In the genomic region with DNA sequence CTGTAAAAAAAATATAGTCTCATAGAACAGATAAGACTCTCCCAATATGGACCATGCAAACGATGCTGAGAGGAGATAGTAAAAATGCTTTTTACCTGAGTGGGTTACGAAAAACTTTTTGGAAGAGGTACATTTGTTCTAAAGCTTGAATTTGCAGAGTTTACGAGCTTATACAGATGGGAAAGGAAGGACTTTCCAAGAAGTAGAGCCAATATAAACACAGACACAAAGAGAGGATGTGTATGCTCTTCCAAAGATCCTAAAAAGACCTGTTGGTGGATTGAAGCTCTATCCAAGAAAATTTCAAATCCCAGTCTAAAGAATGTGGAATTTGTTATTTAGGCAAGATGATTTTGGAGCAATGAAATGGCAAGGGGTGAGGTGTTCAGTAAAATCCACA, we compare ENCODE assay signal across 21 cellular contexts.
"Had no signal": no experiment of that assay in that cellular context is flagged by ENCODE, and none has a peak within 500 bp of the region (broad histone marks: within the 10 kb centered on the region; RNA-seq: fewer than 3 reads in every experiment).

No MANE protein-coding gene starts in this region.

- H3K4me1 Mint-ChIP-seq: naive thymus-derived CD8-positive, alpha-beta T cell; stimulated activated effector memory CD8-positive, alpha-beta T cell treated with anti-CD3 and anti-CD28 coated beads, Interleukin-12 subunit alpha, Interleukin-12 subunit beta, amount 100 ng/mL, for 72 hours had no signal

- H3K27me3 Mint-ChIP-seq: progenitor cell of endocrine pancreas had no signal

- H3K9me3 ChIP-seq: gastrocnemius medialis, pancreas, suprapubic skin, thyroid gland, upper lobe of left lung, uterus had no signal

- H3K4me2 ChIP-seq: hepatocyte had no signal

- H3K36me3 Mint-ChIP-seq: naive thymus-derived CD8-positive, alpha-beta T cell; stimulated activated effector memory CD8-positive, alpha-beta T cell treated with anti-CD3 and anti-CD28 coated beads, Interleukin-12 subunit alpha, Interleukin-12 subunit beta, amount 100 ng/mL, for 72 hours had no signal

- ATAC-seq: esophagus mucosa; gastrocnemius medialis; left colon; naive thymus-derived CD8-positive, alpha-beta T cell; pancreas; stimulated activated effector memory CD8-positive, alpha-beta T cell treated with anti-CD3 and anti-CD28 coated beads, Interleukin-12 subunit alpha, Interleukin-12 subunit beta, amount 100 ng/mL, for 72 hours; stimulated activated naive CD8-positive, alpha-beta T cell treated with anti-CD3 and anti-CD28 coated beads, Interleukin-15, Interleukin-2, amounts not matched to agents 100 U/mL and 50 U/mL, for 24 hours had no signal

- DNase-seq: central memory CD4-positive, alpha-beta T cell; cortex of kidney; effector memory CD4-positive, alpha-beta T cell; gastrocnemius medialis; glutamatergic neuron; left colon; mammary epithelial cell; naive thymus-derived CD8-positive, alpha-beta T cell; pancreas; stimulated activated CD4-positive, alpha-beta T cell treated with anti-CD3 and anti-CD28 coated beads, Interleukin-4, amount 100 ng/mL, for 1 hour; stimulated activated CD8-positive, alpha-beta memory T cell treated with anti-CD3 and anti-CD28 coated beads, Interleukin-4, amount 100 ng/mL, for 48 hours; stimulated activated naive CD8-positive, alpha-beta T cell treated with anti-CD3 and anti-CD28 coated beads, Interleukin-15, Interleukin-2, amounts not matched to agents 100 U/mL and 50 U/mL, for 24 hours; thyroid gland; upper lobe of left lung; uterus had no signal

- H3K27me3 ChIP-seq: gastrocnemius medialis, hepatocyte, pancreas, suprapubic skin, thyroid gland, upper lobe of left lung, uterus had no signal

- H3K4me3 ChIP-seq: gastrocnemius medialis, hepatocyte, pancreas, suprapubic skin, thyroid gland, upper lobe of left lung, uterus had no signal

- H3K27ac Mint-ChIP-seq: naive thymus-derived CD8-positive, alpha-beta T cell; progenitor cell of endocrine pancreas; stimulated activated effector memory CD8-positive, alpha-beta T cell treated with anti-CD3 and anti-CD28 coated beads, Interleukin-12 subunit alpha, Interleukin-12 subunit beta, amount 100 ng/mL, for 72 hours had no signal

- H3K27ac ChIP-seq: gastrocnemius medialis, hepatocyte, pancreas, suprapubic skin, thyroid gland, upper lobe of left lung had no signal

- H3K79me2 ChIP-seq: hepatocyte had no signal

- H3K9me3 Mint-ChIP-seq: naive thymus-derived CD8-positive, alpha-beta T cell; stimulated activated effector memory CD8-positive, alpha-beta T cell treated with anti-CD3 and anti-CD28 coated beads, Interleukin-12 subunit alpha, Interleukin-12 subunit beta, amount 100 ng/mL, for 72 hours had no signal

- H3K4me1 ChIP-seq: gastrocnemius medialis, pancreas, suprapubic skin, upper lobe of left lung, uterus had no signal

- H3K4me3 Mint-ChIP-seq: naive thymus-derived CD8-positive, alpha-beta T cell; neural crest cell; stimulated activated effector memory CD8-positive, alpha-beta T cell treated with anti-CD3 and anti-CD28 coated beads, Interleukin-12 subunit alpha, Interleukin-12 subunit beta, amount 100 ng/mL, for 72 hours had no signal

- H2AFZ ChIP-seq: hepatocyte had no signal

- H3K36me3 ChIP-seq: gastrocnemius medialis, pancreas, suprapubic skin, thyroid gland, upper lobe of left lung, uterus had no signal
